10 cellular contexts compared by ENCODE assay signal in the genomic region with DNA sequence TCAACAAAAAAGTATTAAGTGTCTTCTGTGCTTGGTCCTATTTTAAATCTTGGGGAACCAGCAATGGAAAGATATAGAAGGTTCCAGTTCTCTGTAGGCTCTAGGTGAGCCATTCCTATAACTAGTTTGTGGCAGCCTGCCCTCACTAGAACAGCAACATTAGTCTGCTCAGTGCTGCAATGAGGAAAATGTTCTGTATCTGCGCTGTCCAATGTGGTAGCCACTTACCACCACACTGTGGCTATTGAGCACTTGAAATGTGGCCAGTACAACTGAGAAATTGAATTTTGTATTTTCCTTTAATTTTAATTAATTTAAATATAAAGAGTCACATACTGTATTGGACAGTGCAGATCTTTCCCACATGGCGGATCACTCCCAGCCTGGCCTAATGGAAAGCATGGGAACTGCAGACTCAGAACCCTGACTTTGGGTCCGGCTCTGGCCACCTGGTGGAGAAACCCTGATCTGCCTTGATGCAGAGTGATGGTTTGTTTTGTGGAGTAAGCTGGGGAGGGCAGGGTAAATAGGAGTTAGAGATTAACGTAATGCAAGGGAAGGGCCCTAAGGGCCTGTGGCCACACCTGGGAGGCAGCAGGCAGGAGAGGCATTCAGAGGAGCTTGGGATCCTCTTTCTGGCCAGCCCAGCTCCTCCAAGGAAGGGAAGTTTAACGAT.
DNase-seq lines count a peak whose midpoint lies in the region; ATAC-seq and TF ChIP-seq lines count a peak whose summit lies in the region.
"Had no signal": no experiment of that assay in that cellular context is flagged by ENCODE, and none has a peak within 500 bp of the region (broad histone marks: within the 10 kb centered on the region; RNA-seq: fewer than 3 reads in every experiment).

No MANE protein-coding gene starts in this region.

- H3K4me3 ChIP-seq in retinal pigment epithelial cell (ENCODE audit: low read length): no peak overlapping the region

- peaks cover 4% of the 10 kb centered on the region for H3K27me3 Mint-ChIP-seq in endothelial cell (ENCODE audit: unreplicated experiment)

- no peak overlapping the region for H3K4me3 Mint-ChIP-seq in endothelial cell (ENCODE audit: unreplicated experiment)
- H3K4me3 Mint-ChIP-seq: activated naive CD8-positive, alpha-beta T cell treated with anti-CD3 and anti-CD28 coated beads, Interleukin-2, amount 10 ng/mL, durations not matched to agents 7 days and 5 days; B cell had no signal

- peaks cover 4% of the 10 kb centered on the region for H3K9me3 Mint-ChIP-seq in endothelial cell (ENCODE audit: unreplicated experiment)
- H3K9me3 Mint-ChIP-seq: activated naive CD8-positive, alpha-beta T cell treated with anti-CD3 and anti-CD28 coated beads, Interleukin-2, amount 10 ng/mL, durations not matched to agents 7 days and 5 days had no signal

- ATAC-seq in GM21515 (IDR thresholded peaks at IDR 0.05; ENCODE audit: unreplicated experiment) (no peak), HG03457 (IDR thresholded peaks at IDR 0.05; ENCODE audit: unreplicated experiment) (no peak)

- H3K4me1 Mint-ChIP-seq in endothelial cell (ENCODE audit: unreplicated experiment): peaks cover 21% of the 10 kb centered on the region
- H3K4me1 Mint-ChIP-seq: activated naive CD8-positive, alpha-beta T cell treated with anti-CD3 and anti-CD28 coated beads, Interleukin-2, amount 10 ng/mL, durations not matched to agents 7 days and 5 days; B cell had no signal

- no peaks in the 10 kb centered on the region for H3K36me3 Mint-ChIP-seq in endothelial cell (ENCODE audit: low read depth, unreplicated experiment)
- H3K36me3 Mint-ChIP-seq: activated naive CD8-positive, alpha-beta T cell treated with anti-CD3 and anti-CD28 coated beads, Interleukin-2, amount 10 ng/mL, durations not matched to agents 7 days and 5 days had no signal

- H3K27ac Mint-ChIP-seq in endothelial cell (ENCODE audit: unreplicated experiment): no peak overlapping the region
- H3K27ac Mint-ChIP-seq: activated naive CD8-positive, alpha-beta T cell treated with anti-CD3 and anti-CD28 coated beads, Interleukin-2, amount 10 ng/mL, durations not matched to agents 7 days and 5 days; B cell had no signal

- TF ChIP-seq CTCF in endothelial cell (IDR thresholded peaks at IDR 0.05; ENCODE audit: unreplicated experiment): peak; percentile 78
- TF ChIP-seq CTCF in retinal pigment epithelial cell (conservative IDR thresholded peaks at IDR 0.05; ENCODE audit: low read depth, low read length): peak; percentile 46

- DNase-seq in NCI-H2196 (lab: John Stamatoyannopoulos, UW; ENCODE audit: unreplicated experiment) (peak; percentile 22), NCI-H2196 treated with DMSO at 0.1 percent for 48 hours (lab: John Stamatoyannopoulos, UW; ENCODE audit: unreplicated experiment) (no peak), NCI-H526 treated with DMSO at 0.1 percent for 48 hours (lab: John Stamatoyannopoulos, UW) (peak; percentile 26), endothelial cell (ENCODE audit: low spot score) (peak; percentile 66), retinal pigment epithelial cell (ENCODE audit: low read depth) (no peak), foreskin melanocyte (no peak)
- DNase-seq: activated naive CD8-positive, alpha-beta T cell treated with anti-CD3 and anti-CD28 coated beads, Interleukin-2, amount 10 ng/mL, durations not matched to agents 7 days and 5 days had no signal

Comparison
In these comparisons a context has a peak if more than half of its experiments do, and no peak if none do; other contexts are left out.
1. DNase-seq: peak in NCI-H2196 (single experiment), NCI-H526 treated with DMSO at 0.1 percent for 48 hours (single experiment) and endothelial cell (single experiment); none in NCI-H2196 treated with DMSO at 0.1 percent for 48 hours (single experiment), retinal pigment epithelial cell (single experiment) and foreskin melanocyte (single experiment).